24 cellular contexts compared by ENCODE assay signal in the genomic region with DNA sequence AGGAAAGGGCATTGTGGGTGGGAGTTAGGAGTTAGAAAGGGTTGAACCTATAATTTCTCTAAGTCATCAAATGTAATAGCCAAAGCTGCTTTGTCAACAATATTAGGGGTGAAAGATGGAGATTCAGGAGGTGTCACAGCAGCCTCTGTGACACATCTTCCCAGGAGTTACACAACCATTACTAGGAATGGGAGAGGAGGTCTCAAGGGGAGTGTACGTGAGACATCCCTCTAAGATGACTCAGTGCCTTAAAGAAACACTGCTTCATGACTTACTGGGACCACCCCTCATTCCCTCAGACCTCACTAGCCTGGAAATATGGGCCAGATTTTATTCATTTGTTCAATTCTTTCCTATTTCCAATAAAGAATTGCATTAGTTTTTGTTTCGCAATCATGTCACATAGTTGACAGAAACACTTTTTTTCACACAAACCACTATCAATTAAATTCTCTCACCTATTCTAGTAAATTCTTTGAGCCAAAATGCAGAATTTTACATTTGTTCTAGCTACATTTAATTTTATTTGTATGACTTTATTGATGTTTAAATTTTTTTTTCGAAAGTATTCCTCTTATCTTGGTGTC. TPM values are rescaled to one million over a fixed set of nuclear protein-coding genes. Genes with fewer than 3 reads are reported as not detected.
DNase-seq lines count a peak whose midpoint lies in the region; ATAC-seq and TF ChIP-seq lines count a peak whose summit lies in the region.
"Had no signal": no experiment of that assay in that cellular context is flagged by ENCODE, and none has a peak within 500 bp of the region (broad histone marks: within the 10 kb centered on the region; RNA-seq: fewer than 3 reads in every experiment).

No MANE protein-coding gene starts in this region.

- H3K27me3 ChIP-seq in Loucy (ENCODE audit: insufficient read depth, low read length, poor library complexity, severe bottlenecking) (no peaks in the 10 kb centered on the region), esophagus (ENCODE audit: control insufficient read depth in 1 of 2, insufficient read depth in 2 of 2, low read length in 2 of 2) (no peaks in the 10 kb centered on the region), neuron (ENCODE audit: insufficient read depth, low read length) (no peaks in the 10 kb centered on the region)
- H3K27me3 ChIP-seq: BE2C had no signal

- H3K27ac Mint-ChIP-seq in immature natural killer cell = peak overlapping the region; percentile 77 to 89 (median 87)
- H3K27ac Mint-ChIP-seq: CD4-positive, CD25-positive, alpha-beta regulatory T cell; H9 had no signal

- H3K27me3 Mint-ChIP-seq in immature natural killer cell (ENCODE audit: low read depth in 3 of 3) = peaks cover 0 to 2% (median 0%) of the 10 kb centered on the region in 3 donors

- no peaks in the 10 kb centered on the region for H3K36me3 Mint-ChIP-seq in immature natural killer cell
- H3K36me3 Mint-ChIP-seq: CD4-positive, CD25-positive, alpha-beta regulatory T cell; CD8-positive, alpha-beta memory T cell had no signal

- H3K27ac ChIP-seq in esophagus (ENCODE audit: low read depth in 2 of 2, low read length in 1 of 2) = peak overlapping the region; percentile 77 to 81

- ATAC-seq in GM18868 (IDR thresholded peaks at IDR 0.05; ENCODE audit: unreplicated experiment) = no peak
- ATAC-seq in GM19023 (IDR thresholded peaks at IDR 0.05; ENCODE audit: unreplicated experiment) = no peak
- no peak for ATAC-seq in Right ventricle myocardium inferior
- ATAC-seq in HG03159 (IDR thresholded peaks at IDR 0.05; ENCODE audit: unreplicated experiment) = no peak
- ATAC-seq: GM12878, K562 had no signal

- no peaks in the 10 kb centered on the region for H3K9me2 ChIP-seq in Loucy (replicated peaks; ENCODE audit: low read depth, low read length)

- no peaks in the 10 kb centered on the region for H4K20me1 ChIP-seq in Loucy (ENCODE audit: insufficient read depth, low read length, poor library complexity, severe bottlenecking)

- intact Hi-C loops in Right ventricle myocardium inferior (cut with DNase I) = no loop called here

- H3K36me3 ChIP-seq in Loucy (ENCODE audit: insufficient read depth, low read length) (no peaks in the 10 kb centered on the region), esophagus (ENCODE audit: control insufficient read depth in 2 of 2, insufficient read depth in 2 of 2, low read length in 1 of 2) (no peaks in the 10 kb centered on the region), neuron (ENCODE audit: insufficient read depth, low read length) (no peaks in the 10 kb centered on the region)
- H3K36me3 ChIP-seq: BE2C had no signal

- H3K9me3 ChIP-seq in Loucy (ENCODE audit: insufficient read depth, low read depth, low read length) (no peaks in the 10 kb centered on the region), esophagus (ENCODE audit: control insufficient read depth in 2 of 2, insufficient read depth in 1 of 2, low read depth in 1 of 2, low read length in 1 of 2) (no peaks in the 10 kb centered on the region), neuron (ENCODE audit: low read length) (no peaks in the 10 kb centered on the region)
- H3K9me3 ChIP-seq: BE2C had no signal

- no peak overlapping the region for H3K9ac ChIP-seq in Loucy (ENCODE audit: low read depth, low read length, poor library complexity, severe bottlenecking)

- H3K4me1 Mint-ChIP-seq in immature natural killer cell = peaks cover 58 to 70% of the 10 kb centered on the region in 2 donors
- H3K4me1 Mint-ChIP-seq: CD4-positive, CD25-positive, alpha-beta regulatory T cell had no signal

- peak overlapping the region; percentile 35 for H3K4me2 ChIP-seq in Loucy (ENCODE audit: low read depth, low read length, poor library complexity, severe bottlenecking)

- peak overlapping the region; percentile 61 to 80 (median 71) for H3K4me3 Mint-ChIP-seq in immature natural killer cell
- H3K4me3 Mint-ChIP-seq: CD4-positive, CD25-positive, alpha-beta regulatory T cell; H9 had no signal

- DNase-seq in immature natural killer cell (no peak), Right ventricle myocardium inferior (ENCODE audit: missing footprints) (no peak)
- DNase-seq: ACHN; BE2C; C1 segment of cervical spinal cord; CD4-positive, CD25-positive, alpha-beta regulatory T cell; CD8-positive, alpha-beta memory T cell; COR-L47; DMS 273 treated with DMSO at 0.1 percent for 48 hours; DMS53; DND-41; EL; H9 had no signal

- H3K4me1 ChIP-seq in Loucy (ENCODE audit: insufficient read depth, low read length, poor library complexity, severe bottlenecking) = peaks cover 4% of the 10 kb centered on the region
- H3K4me1 ChIP-seq in esophagus (ENCODE audit: control insufficient read depth in 2 of 2, insufficient read depth in 2 of 2, low read length in 1 of 2) = peaks cover 0 to 5% of the 10 kb centered on the region in 2 donors
- H3K4me1 ChIP-seq in neuron (ENCODE audit: insufficient read depth, low read length) = peaks cover 22% of the 10 kb centered on the region
- H3K4me1 ChIP-seq: BE2C had no signal

- no peak for TF ChIP-seq CTCF in Loucy (conservative IDR thresholded peaks at IDR 0.05; ENCODE audit: low read length)

- H3K9me3 Mint-ChIP-seq in immature natural killer cell = no peaks in the 10 kb centered on the region
- H3K9me3 Mint-ChIP-seq: CD8-positive, alpha-beta memory T cell had no signal

- WGBS in esophagus, 2 donors = 77 to 80% methylated on average over 3 of the region's 3 CpGs

- no peak overlapping the region for H2AFZ ChIP-seq in Loucy (ENCODE audit: low read length)
- H2AFZ ChIP-seq in neuron (ENCODE audit: low read depth, low read length) = peak overlapping the region; percentile 31

- H3K4me3 ChIP-seq in Loucy (ENCODE audit: low read length, poor library complexity, severe bottlenecking) (no peak overlapping the region), esophagus (ENCODE audit: low read depth in 1 of 2, low read length in 2 of 2) (no peak overlapping the region), neuron (ENCODE audit: low read length) (no peak overlapping the region)
- H3K4me3 ChIP-seq: GM12878, K562 had no signal

- H3F3A ChIP-seq in Loucy (ENCODE audit: low read depth) = no peaks in the 10 kb centered on the region

- no peaks in the 10 kb centered on the region for H3K79me2 ChIP-seq in Loucy (ENCODE audit: insufficient read depth, low read length)

RNA-seq across cellular contexts. Expression of a gene that starts 30.2 kb away (rescaled TPM):
- polyA plus RNA-seq in esophagus (1 to 10 TPM in 1 of 2 donors, under 1 TPM in 1; 0.05 to 1.3 TPM), immature natural killer cell (not detected)
- total RNA-seq in Right ventricle myocardium inferior = 0.27 TPM
- total RNA-seq: CD4-positive, CD25-positive, alpha-beta regulatory T cell; CD8-positive, alpha-beta memory T cell; G401; GM12878; H1; H9; HT-29; K562 had no signal
- polyA plus RNA-seq: CD4-positive, CD25-positive, alpha-beta regulatory T cell; CD8-positive, alpha-beta memory T cell; H1; K562 had no signal
